Comparison of ENCODE assay signal across 22 cellular contexts in genomic region chr2:128406629-128407252, GRCh38.
DNase-seq lines count a peak whose midpoint lies in the region; ATAC-seq lines count a peak whose summit lies in the region.
"Had no signal": no experiment of that assay in that cellular context is flagged by ENCODE, and none has a peak within 500 bp of the region (broad histone marks: within the 10 kb centered on the region; RNA-seq: fewer than 3 reads in every experiment).

No MANE protein-coding gene starts in this region.

- H3K36me3 Mint-ChIP-seq in stimulated activated effector memory CD8-positive, alpha-beta T cell treated with anti-CD3 and anti-CD28 coated beads, Interleukin-12 subunit alpha, Interleukin-12 subunit beta, amount 100 ng/mL, for 72 hours: no peaks in the 10 kb centered on the region
- H3K36me3 Mint-ChIP-seq: natural killer cell had no signal

- H3K27ac Mint-ChIP-seq in stimulated activated effector memory CD8-positive, alpha-beta T cell treated with anti-CD3 and anti-CD28 coated beads, Interleukin-12 subunit alpha, Interleukin-12 subunit beta, amount 100 ng/mL, for 72 hours: peak overlapping the region; percentile 26
- H3K27ac Mint-ChIP-seq: activated CD4-positive, alpha-beta T cell treated with anti-CD3 and anti-CD28 coated beads, Interleukin-2, amount 10 ng/mL, durations not matched to agents 24 days and 14 days; activated naive CD4-positive, alpha-beta T cell treated with anti-CD3 and anti-CD28 coated beads for 36 hours; activated T-cell treated with anti-CD3 and anti-CD28 coated beads, Interleukin-2, amount 50 U/mL, for 72 hours; natural killer cell had no signal

- ATAC-seq in stimulated activated effector memory CD8-positive, alpha-beta T cell treated with anti-CD3 and anti-CD28 coated beads, Interleukin-12 subunit alpha, Interleukin-12 subunit beta, amount 100 ng/mL, for 72 hours: no peak
- ATAC-seq in GM18870 (IDR thresholded peaks at IDR 0.05; ENCODE audit: unreplicated experiment): no peak
- ATAC-seq: activated T-cell treated with anti-CD3 and anti-CD28 coated beads, Interleukin-2, amount 50 U/mL, for 72 hours; gastrocnemius medialis; K562; natural killer cell had no signal

- H3K4me3 Mint-ChIP-seq in stimulated activated effector memory CD8-positive, alpha-beta T cell treated with anti-CD3 and anti-CD28 coated beads, Interleukin-12 subunit alpha, Interleukin-12 subunit beta, amount 100 ng/mL, for 72 hours: no peak overlapping the region
- H3K4me3 Mint-ChIP-seq: activated CD4-positive, alpha-beta T cell treated with anti-CD3 and anti-CD28 coated beads, Interleukin-2, amount 10 ng/mL, durations not matched to agents 24 days and 14 days; activated naive CD4-positive, alpha-beta T cell treated with anti-CD3 and anti-CD28 coated beads for 36 hours; activated T-cell treated with anti-CD3 and anti-CD28 coated beads, Interleukin-2, amount 50 U/mL, for 72 hours; HFFc6; natural killer cell had no signal

- H3K9me3 Mint-ChIP-seq in stimulated activated effector memory CD8-positive, alpha-beta T cell treated with anti-CD3 and anti-CD28 coated beads, Interleukin-12 subunit alpha, Interleukin-12 subunit beta, amount 100 ng/mL, for 72 hours: no peaks in the 10 kb centered on the region
- H3K9me3 Mint-ChIP-seq: activated CD4-positive, alpha-beta T cell treated with anti-CD3 and anti-CD28 coated beads, Interleukin-2, amount 10 ng/mL, durations not matched to agents 24 days and 14 days; activated naive CD4-positive, alpha-beta T cell treated with anti-CD3 and anti-CD28 coated beads for 36 hours; activated T-cell treated with anti-CD3 and anti-CD28 coated beads, Interleukin-2, amount 50 U/mL, for 72 hours; HFFc6; natural killer cell had no signal

- DNase-seq in activated CD4-positive, alpha-beta T cell treated with anti-CD3 and anti-CD28 coated beads for 1 hour: peak; percentile 4
- no peak for DNase-seq in activated CD4-positive, alpha-beta T cell treated with anti-CD3 and anti-CD28 coated beads for 48 hours
- DNase-seq in astrocyte of the hippocampus (ENCODE audit: low read depth, low spot score): peak; percentile 55
- DNase-seq in mesenteric fat pad (ENCODE audit: low spot score): peak; percentile 57
- no peak for DNase-seq in stimulated activated effector memory CD8-positive, alpha-beta T cell treated with anti-CD3 and anti-CD28 coated beads, Interleukin-12 subunit alpha, Interleukin-12 subunit beta, amount 100 ng/mL, for 72 hours (ENCODE audit: low spot score in 2 of 2)
- DNase-seq in NCI-H1048 (lab: John Stamatoyannopoulos, UW): no peak
- no peak for DNase-seq in Ammon's horn (ENCODE audit: low spot score)
- DNase-seq: 8988T; activated CD4-positive, alpha-beta T cell treated with anti-CD3 and anti-CD28 coated beads, Interleukin-2, amount 10 ng/mL, durations not matched to agents 24 days and 14 days; activated naive CD4-positive, alpha-beta T cell treated with anti-CD3 and anti-CD28 coated beads for 36 hours; activated T-cell treated with anti-CD3 and anti-CD28 coated beads, Interleukin-2, amount 50 U/mL, for 72 hours; gastrocnemius medialis; GM23248; HFFc6; natural killer cell; NCI-H1417 treated with DMSO at 0.1 percent for 48 hours; NCI-H2081; SIG-M5; stimulated activated naive CD4-positive, alpha-beta T cell; T-helper 9 cell had no signal

- H3K4me1 Mint-ChIP-seq in stimulated activated effector memory CD8-positive, alpha-beta T cell treated with anti-CD3 and anti-CD28 coated beads, Interleukin-12 subunit alpha, Interleukin-12 subunit beta, amount 100 ng/mL, for 72 hours: no peaks in the 10 kb centered on the region
- H3K4me1 Mint-ChIP-seq: activated CD4-positive, alpha-beta T cell treated with anti-CD3 and anti-CD28 coated beads, Interleukin-2, amount 10 ng/mL, durations not matched to agents 24 days and 14 days had no signal

Comparison
In these comparisons a context has a peak if more than half of its experiments do, and no peak if none do; other contexts are left out.
1. DNase-seq: peak in activated CD4-positive, alpha-beta T cell treated with anti-CD3 and anti-CD28 coated beads for 1 hour (single experiment), astrocyte of the hippocampus (single experiment) and mesenteric fat pad (single experiment); none in activated CD4-positive, alpha-beta T cell treated with anti-CD3 and anti-CD28 coated beads for 48 hours (single experiment), stimulated activated effector memory CD8-positive, alpha-beta T cell treated with anti-CD3 and anti-CD28 coated beads, Interleukin-12 subunit alpha, Interleukin-12 subunit beta, amount 100 ng/mL, for 72 hours (0 of 2), NCI-H1048 (single experiment) and Ammon's horn (single experiment).